12 cellular contexts compared by ENCODE assay signal in genomic region chr15:100968043-100968966, GRCh38. TPM values are rescaled to one million over a fixed set of nuclear protein-coding genes. Genes with fewer than 3 reads are reported as not detected.
DNase-seq lines count a peak whose midpoint lies in the region; ATAC-seq and TF ChIP-seq lines count a peak whose summit lies in the region.
"Had no signal": no experiment of that assay in that cellular context is flagged by ENCODE, and none has a peak within 500 bp of the region (broad histone marks: within the 10 kb centered on the region; RNA-seq: fewer than 3 reads in every experiment).

No MANE protein-coding gene starts in this region.

- H3K9me3 ChIP-seq in GM23248 (ENCODE audit: low read depth) (no peaks in the 10 kb centered on the region), body of pancreas (no peaks in the 10 kb centered on the region)

- H3K4me3 ChIP-seq in GM23248 (no peak overlapping the region), fibroblast of the aortic adventitia (ENCODE audit: low read depth, low read length) (no peak overlapping the region), body of pancreas (no peak overlapping the region)

- H3K4me2 ChIP-seq in GM23248 (ENCODE audit: unreplicated experiment), result peak overlapping the region; percentile 13

- peak; percentile 54 for ATAC-seq in GM18499 (IDR thresholded peaks at IDR 0.05; ENCODE audit: insufficient read depth, unreplicated experiment)
- no peak for ATAC-seq in HG02759 (IDR thresholded peaks at IDR 0.05; ENCODE audit: unreplicated experiment)
- no peak for ATAC-seq in body of pancreas
- ATAC-seq: activated CD8-positive, alpha-beta memory T cell treated with anti-CD3 and anti-CD28 coated beads, Interleukin-2, amount 10 ng/mL, durations not matched to agents 7 days and 5 days had no signal

- H3K79me2 ChIP-seq in GM23248 (ENCODE audit: insufficient read depth), result no peaks in the 10 kb centered on the region

- H3K36me3 ChIP-seq in GM23248 (ENCODE audit: low read depth) (no peaks in the 10 kb centered on the region), body of pancreas (replicated peaks in 1 of 2; ENCODE audit: insufficient read depth in 1 of 2, low read depth in 2 of 2) (no peaks in the 10 kb centered on the region)

- TF ChIP-seq POLR2A in body of pancreas (IDR thresholded peaks at IDR 0.05), result no peak

- peak; percentile 67 for DNase-seq in GM23248
- DNase-seq in NAMALWA (ENCODE audit: low spot score), result peak; percentile 35
- peak; percentile 75 for DNase-seq in fibroblast of the aortic adventitia (ENCODE audit: low read depth)
- no peak for DNase-seq in NK-92 treated with Interleukin-12 subunit alpha and Interleukin-12 subunit beta, amount 100 ng/mL, for 24 hours (lab: John Stamatoyannopoulos, UW)
- DNase-seq in NCI-H2029 treated with DMSO at 0.1 percent for 48 hours (lab: John Stamatoyannopoulos, UW), result no peak
- DNase-seq in body of pancreas, result no peak
- DNase-seq: activated CD8-positive, alpha-beta memory T cell treated with anti-CD3 and anti-CD28 coated beads, Interleukin-2, amount 10 ng/mL, durations not matched to agents 7 days and 5 days; hypothalamus; SW 1271 had no signal

- no peaks in the 10 kb centered on the region for H3K9me2 ChIP-seq in GM23248 (ENCODE audit: insufficient read depth)

- H3F3A ChIP-seq in GM23248 (ENCODE audit: insufficient read depth), result peaks cover 7% of the 10 kb centered on the region

- H2AFZ ChIP-seq in GM23248, result no peak overlapping the region

- H3K9ac ChIP-seq in GM23248, result no peak overlapping the region

- TF ChIP-seq CTCF in fibroblast of the aortic adventitia (IDR thresholded peaks at IDR 0.05; ENCODE audit: insufficient read depth, low read length) (no peak), body of pancreas (IDR thresholded peaks at IDR 0.05) (no peak)

- no peaks in the 10 kb centered on the region for H4K20me1 ChIP-seq in GM23248 (ENCODE audit: insufficient read depth)

- H3K27me3 ChIP-seq in GM23248 (replicated peaks; ENCODE audit: insufficient read depth) (no peaks in the 10 kb centered on the region), body of pancreas (no peaks in the 10 kb centered on the region)

- H3K4me1 ChIP-seq in GM23248 (ENCODE audit: insufficient read depth) (peaks cover 15% of the 10 kb centered on the region), body of pancreas (peaks cover 5% of the 10 kb centered on the region)

- H3K27ac ChIP-seq in GM23248 (no peak overlapping the region), body of pancreas (no peak overlapping the region)
- H3K27ac ChIP-seq: HL-60 had no signal

- 87% methylated on average over 3 of the region's 3 CpGs for WGBS in GM23248 (ENCODE audit: low coverage in 1 of 2, low lambda C conversion rate in 2 of 2, missing lambda C conversion rate in 2 of 2), 2 experiments
- 76 to 82% methylated on average over 3 of the region's 3 CpGs for WGBS in body of pancreas, 2 donors

- in situ Hi-C loops in GM23248 (cut with MboI), result no loop called here

- intact Hi-C loops in body of pancreas (cut with DNase I), result no loop called here

RNA-seq across cellular contexts. Expression of gene LRRK1, which starts 49.1 kb away (rescaled TPM):
- 6.2 and 6.8 TPM in 2 replicates for total RNA-seq in GM23248 (2014; rRNA removed; shearing (Covaris generic))
- polyA plus RNA-seq in GM23248 (2016; fragmentation: Nextera tagmentation; extraction: Ambion mirVana), result 5.9 and 6.4 TPM in 2 replicates
- 18.0 and 26.4 TPM in 2 replicates for total RNA-seq in fibroblast of the aortic adventitia (ENCODE audit: low replicate concordance)
- 10 to 100 TPM; 12.2 to 14.0 TPM for total RNA-seq in body of pancreas

Comparison
In these comparisons a context has a peak if more than half of its experiments do, and no peak if none do; other contexts are left out.
1. DNase-seq: peak in GM23248 (single experiment), NAMALWA (single experiment) and fibroblast of the aortic adventitia (single experiment); none in NK-92 treated with Interleukin-12 subunit alpha and Interleukin-12 subunit beta, amount 100 ng/mL, for 24 hours (single experiment), NCI-H2029 treated with DMSO at 0.1 percent for 48 hours (single experiment) and body of pancreas (0 of 4).